Comparison of ENCODE assay signal across 11 cellular contexts in genomic region chr4:82230310-82230709, GRCh38.
"Had no signal": no experiment of that assay in that cellular context is flagged by ENCODE, and none has a peak within 500 bp of the region (broad histone marks: within the 10 kb centered on the region; RNA-seq: fewer than 3 reads in every experiment).

No MANE protein-coding gene starts in this region.

- ATAC-seq: psoas muscle, right lobe of liver had no signal

- H3K27ac ChIP-seq: psoas muscle, right lobe of liver, upper lobe of left lung had no signal

- DNase-seq: activated CD4-positive, alpha-beta T cell treated with anti-CD3 and anti-CD28 coated beads, Interleukin-2, amount 10 ng/mL, durations not matched to agents 7 days and 5 days; activated CD4-positive, CD25-positive, alpha-beta regulatory T cell; activated naive CD8-positive, alpha-beta T cell treated with anti-CD3 and anti-CD28 coated beads for 36 hours; amygdala; dermis blood vessel endothelial cell; erythroblast; glutamatergic neuron; nephron progenitor cell; psoas muscle; right lobe of liver; upper lobe of left lung had no signal

- H3K27me3 ChIP-seq: right lobe of liver, upper lobe of left lung had no signal

- H3K36me3 ChIP-seq: right lobe of liver, upper lobe of left lung had no signal

- H3K4me3 ChIP-seq: psoas muscle, right lobe of liver, upper lobe of left lung had no signal

- H3K4me1 ChIP-seq: psoas muscle, right lobe of liver, upper lobe of left lung had no signal

- H3K9me3 ChIP-seq: psoas muscle, right lobe of liver, upper lobe of left lung had no signal
